ENCODE assay signal across 26 cellular contexts in the genomic region with DNA sequence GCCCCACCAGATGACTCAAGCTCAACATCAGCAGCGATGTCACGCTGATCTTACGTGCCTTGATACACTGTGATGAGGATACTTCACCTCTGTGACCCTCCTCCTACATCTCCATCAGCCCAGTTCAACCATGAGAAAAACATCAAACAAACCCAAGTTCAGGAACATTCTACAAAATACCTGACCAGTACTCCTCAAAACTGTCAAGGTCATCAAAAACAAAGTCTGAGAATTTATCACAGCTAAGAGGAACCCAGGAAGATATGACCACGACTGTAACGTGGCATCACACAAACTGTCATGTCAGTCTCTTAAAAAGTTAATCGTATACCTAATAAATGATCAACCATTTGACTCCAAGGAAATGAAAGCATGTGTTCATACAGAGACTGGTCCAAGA.
"Had no signal": no experiment of that assay in that cellular context is flagged by ENCODE, and none has a peak within 500 bp of the region (broad histone marks: within the 10 kb centered on the region; RNA-seq: fewer than 3 reads in every experiment).

No MANE protein-coding gene starts in this region.

- FAIRE-seq: small intestine had no signal

- DNase-seq: activated CD4-positive, alpha-beta memory T cell treated with anti-CD3 and anti-CD28 coated beads for 36 hours; activated CD4-positive, alpha-beta T cell treated with anti-CD3 and anti-CD28 coated beads for 48 hours; activated gamma-delta T cell treated with Interleukin-2 at 50 U/mL for 16 hours; activated naive CD4-positive, alpha-beta T cell treated with anti-CD3 and anti-CD28 coated beads, Interleukin-2, amount 50 U/mL, for 16 hours; activated T-cell treated with anti-CD3 and anti-CD28 coated beads, Interleukin-2, amount 50 U/mL, for 4 hours; amniotic stem cell; central memory CD4-positive, alpha-beta T cell; endodermal cell; islet precursor cell; left cardiac atrium; left ventricle myocardium superior; naive B cell; nephron progenitor cell; sigmoid colon; small intestine; stimulated activated CD4-positive, alpha-beta T cell treated with anti-CD3 and anti-CD28 coated beads, Interleukin-15, amount 100 ng/mL, for 24 hours; stimulated activated CD4-positive, alpha-beta T cell treated with anti-CD3 and anti-CD28 coated beads, Interleukin-2, amount 100 ng/mL, for 24 hours; stimulated activated naive B cell treated with anti-CD40 and anti-IgM and Interleukin-4, amounts not matched to agents 10 μg/mL and 1 μg/mL and 100 μg/mL, for 72 hours; stomach; T-helper 9 cell; thyroid gland; upper lobe of right lung; WERI-Rb-1 had no signal

- ATAC-seq: activated CD4-positive, CD25-positive, alpha-beta regulatory T cell treated with anti-CD3 and anti-CD28 coated beads, Interleukin-2, amount 50 U/mL, for 24 hours; activated T-cell treated with anti-CD3 and anti-CD28 coated beads, Interleukin-2, amount 50 U/mL, for 4 hours; activated T-helper 17 cell treated with anti-CD3 and anti-CD28 coated beads, Interleukin-2, amount 50 U/mL, for 72 hours; gastroesophageal sphincter; left cardiac atrium; left ventricle myocardium superior; stimulated activated naive B cell treated with anti-CD40 and anti-IgM and Interleukin-4, amounts not matched to agents 10 μg/mL and 1 μg/mL and 100 μg/mL, for 72 hours; upper lobe of right lung had no signal
